In genomic region chr15:66433726-66434125, GRCh38 we compare ENCODE assay signal across 1 cellular context.
TF ChIP-seq lines count a peak whose summit lies in the region.

No MANE protein-coding gene starts in this region.

TF ChIP-seq in IMR-90, 13 proteins besides CTCF, POLR2A, EP300 and RAD21:
- no peak for TF ChIP-seq RCOR1 (IDR thresholded peaks at IDR 0.05; ENCODE audit: insufficient replicate concordance, low read length)
- TF ChIP-seq ELK1 (IDR thresholded peaks at IDR 0.05; ENCODE audit: borderline replicate concordance, low read depth, low read length) = no peak
- TF ChIP-seq NFE2L2 (IDR thresholded peaks at IDR 0.05; ENCODE audit: low read depth, low read length) = no peak
- no peak for TF ChIP-seq CHD1 (IDR thresholded peaks at IDR 0.05; ENCODE audit: low read depth, low read length)
- peak; percentile 25; the same call in 1 of the 2 replicates for TF ChIP-seq CEBPB (IDR thresholded peaks at IDR 0.05; ENCODE audit: low read depth, low read length)
